In the genomic region with DNA sequence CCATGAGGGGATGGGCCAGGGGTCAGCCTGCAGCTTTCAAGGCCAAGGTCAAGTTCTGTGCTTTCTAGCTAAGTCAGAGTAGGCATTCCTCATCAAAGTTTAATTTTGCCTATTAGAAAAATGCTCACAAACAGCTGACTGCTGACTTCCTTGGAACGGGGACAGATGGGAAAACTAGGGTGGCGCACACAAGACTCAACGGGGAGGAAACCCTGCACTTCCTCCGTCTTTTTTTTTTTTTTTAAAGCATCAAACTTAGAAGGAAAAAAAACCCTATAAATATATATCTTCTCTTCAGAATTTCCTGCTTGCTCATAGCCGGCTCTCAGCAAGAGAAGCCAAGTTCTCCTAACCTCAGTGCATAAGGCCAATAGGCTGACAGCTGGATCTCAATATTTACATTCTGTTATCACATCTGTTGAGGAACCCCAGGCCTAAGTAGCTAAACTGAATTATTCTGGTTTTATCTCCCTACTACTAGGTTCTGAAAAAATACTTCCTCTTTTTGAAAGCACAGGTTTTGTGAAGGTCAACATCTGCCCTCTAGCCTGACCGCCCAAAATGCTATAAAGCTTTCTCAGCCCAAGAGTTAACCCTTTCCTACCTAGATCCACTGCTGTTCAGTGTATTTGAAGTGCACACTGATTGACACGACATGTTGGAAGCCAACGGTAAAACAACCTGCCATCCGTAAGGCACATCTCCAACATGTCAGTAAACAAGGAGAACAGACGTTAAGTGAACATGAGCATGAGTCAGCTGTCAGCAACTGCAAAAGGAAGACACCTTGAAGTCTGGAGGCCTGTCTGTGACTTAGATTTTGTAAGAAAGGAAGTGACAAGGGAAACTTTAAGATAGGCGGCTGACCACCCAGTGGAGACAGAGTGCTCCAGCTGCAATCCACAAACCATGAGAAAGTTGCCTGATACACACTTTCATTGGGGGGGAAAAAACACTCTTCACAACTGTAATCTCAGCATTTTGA, we compare ENCODE assay signal across 10 cellular contexts.
DNase-seq lines count a peak whose midpoint lies in the region; ATAC-seq lines count a peak whose summit lies in the region.
"Had no signal": no experiment of that assay in that cellular context is flagged by ENCODE, and none has a peak within 500 bp of the region (broad histone marks: within the 10 kb centered on the region; RNA-seq: fewer than 3 reads in every experiment).

No MANE protein-coding gene starts in this region.

- in situ Hi-C loops in KBM-7 (cut with MboI; ENCODE audit: low pct_unique_long_range_greater_than_20kb, low sequenced_read_pairs): no loop called here

- H3K4me3 Mint-ChIP-seq in dendritic cell treated with granulocyte-macrophage colony-stimulating factor and Interleukin-4, amounts not matched to agents 40 ng/mL and 50 ng/mL, for 4 days: no peak overlapping the region

- peaks cover 25% of the 10 kb centered on the region for H3K4me1 Mint-ChIP-seq in dendritic cell treated with granulocyte-macrophage colony-stimulating factor and Interleukin-4, amounts not matched to agents 40 ng/mL and 50 ng/mL, for 4 days (ENCODE audit: low read depth)

- ATAC-seq in GM19455 (IDR thresholded peaks at IDR 0.05; ENCODE audit: unreplicated experiment) (peak; percentile 84), GM19328 (IDR thresholded peaks at IDR 0.05; ENCODE audit: unreplicated experiment) (no peak)
- ATAC-seq: upper lobe of right lung had no signal

- DNase-seq in DMS 273 (lab: John Stamatoyannopoulos, UW; ENCODE audit: unreplicated experiment) (peak; percentile 89), KBM-7 (peak; percentile 92), occipital lobe (lab: John Stamatoyannopoulos, UW) (no peak), midbrain (lab: John Stamatoyannopoulos, UW) (no peak), T-helper 9 cell (no peak)
- DNase-seq: head of caudate nucleus, upper lobe of right lung had no signal

- peak overlapping the region; percentile 17 for H3K27ac Mint-ChIP-seq in dendritic cell treated with granulocyte-macrophage colony-stimulating factor and Interleukin-4, amounts not matched to agents 40 ng/mL and 50 ng/mL, for 4 days

- no peaks in the 10 kb centered on the region for H3K27me3 Mint-ChIP-seq in dendritic cell treated with granulocyte-macrophage colony-stimulating factor and Interleukin-4, amounts not matched to agents 40 ng/mL and 50 ng/mL, for 4 days

- intact Hi-C loops in dendritic cell treated with granulocyte-macrophage colony-stimulating factor and Interleukin-4, amounts not matched to agents 40 ng/mL and 50 ng/mL, for 4 days (cut with micrococcal nuclease): no loop called here

- peaks cover 9% of the 10 kb centered on the region for H3K9me3 Mint-ChIP-seq in dendritic cell treated with granulocyte-macrophage colony-stimulating factor and Interleukin-4, amounts not matched to agents 40 ng/mL and 50 ng/mL, for 4 days

- H3K36me3 Mint-ChIP-seq in dendritic cell treated with granulocyte-macrophage colony-stimulating factor and Interleukin-4, amounts not matched to agents 40 ng/mL and 50 ng/mL, for 4 days (ENCODE audit: low read depth): no peaks in the 10 kb centered on the region

Comparison
In these comparisons a context has a peak if more than half of its experiments do, and no peak if none do; other contexts are left out.
1. DNase-seq: peak in DMS 273 (single experiment) and KBM-7 (single experiment); none in occipital lobe (single experiment), midbrain (single experiment) and T-helper 9 cell (single experiment).